In genomic region chr9:87095961-87096360, GRCh38 we compare ENCODE assay signal across 14 cellular contexts.
DNase-seq lines count a peak whose midpoint lies in the region; ATAC-seq lines count a peak whose summit lies in the region.
"Had no signal": no experiment of that assay in that cellular context is flagged by ENCODE, and none has a peak within 500 bp of the region (broad histone marks: within the 10 kb centered on the region; RNA-seq: fewer than 3 reads in every experiment).

No MANE protein-coding gene starts in this region.

- H3K4me3 Mint-ChIP-seq in activated T-cell treated with anti-CD3 and anti-CD28 coated beads, Interleukin-2, amount 50 U/mL, for 72 hours = no peak overlapping the region
- H3K4me3 Mint-ChIP-seq: B cell; CD4-positive, alpha-beta T cell; CD8-positive, alpha-beta T cell had no signal

- ATAC-seq in activated T-cell treated with anti-CD3 and anti-CD28 coated beads, Interleukin-2, amount 50 U/mL, for 72 hours (replicated peaks in 1 of 2) = no peak
- ATAC-seq: A549; CD8-positive, alpha-beta T cell had no signal

- DNase-seq in NCI-H1048 (lab: John Stamatoyannopoulos, UW) (peak; percentile 46), NCI-H526 treated with DMSO at 0.1 percent for 48 hours (lab: John Stamatoyannopoulos, UW) (peak; percentile 31), left kidney (ENCODE audit: low read depth, low spot score) (peak; percentile 19), ureter (ENCODE audit: low spot score) (no peak)
- DNase-seq in activated T-cell treated with anti-CD3 and anti-CD28 coated beads, Interleukin-2, amount 50 U/mL, for 72 hours = no peak
- DNase-seq: AML-193; Caco-2; Calu3; CD4-positive, alpha-beta T cell; CD8-positive, alpha-beta T cell; DMS79 treated with DMSO at 0.1 percent for 48 hours; GF-D8 had no signal

- no peaks in the 10 kb centered on the region for H3K4me1 Mint-ChIP-seq in activated T-cell treated with anti-CD3 and anti-CD28 coated beads, Interleukin-2, amount 50 U/mL, for 72 hours (ENCODE audit: low read depth)
- H3K4me1 Mint-ChIP-seq: B cell had no signal

- H3K36me3 Mint-ChIP-seq in activated T-cell treated with anti-CD3 and anti-CD28 coated beads, Interleukin-2, amount 50 U/mL, for 72 hours (ENCODE audit: insufficient read depth in 2 of 2) = no peaks in the 10 kb centered on the region
- H3K36me3 Mint-ChIP-seq: CD8-positive, alpha-beta T cell had no signal

- H3K27me3 Mint-ChIP-seq in activated T-cell treated with anti-CD3 and anti-CD28 coated beads, Interleukin-2, amount 50 U/mL, for 72 hours (ENCODE audit: low read depth) = peaks cover 11% of the 10 kb centered on the region
- H3K27me3 Mint-ChIP-seq: B cell had no signal

- H3K9me3 Mint-ChIP-seq in activated T-cell treated with anti-CD3 and anti-CD28 coated beads, Interleukin-2, amount 50 U/mL, for 72 hours = no peaks in the 10 kb centered on the region
- H3K9me3 Mint-ChIP-seq: CD4-positive, alpha-beta T cell had no signal

- H3K27ac Mint-ChIP-seq in activated T-cell treated with anti-CD3 and anti-CD28 coated beads, Interleukin-2, amount 50 U/mL, for 72 hours = no peak overlapping the region
- H3K27ac Mint-ChIP-seq: B cell; CD4-positive, alpha-beta T cell; CD8-positive, alpha-beta T cell had no signal

Comparison
In these comparisons a context has a peak if more than half of its experiments do, and no peak if none do; other contexts are left out.
1. DNase-seq: peak in NCI-H1048 (single experiment), NCI-H526 treated with DMSO at 0.1 percent for 48 hours (single experiment) and left kidney (single experiment); none in ureter (single experiment) and activated T-cell treated with anti-CD3 and anti-CD28 coated beads, Interleukin-2, amount 50 U/mL, for 72 hours (0 of 2).